ENCODE assay signal across 15 cellular contexts in the genomic region with DNA sequence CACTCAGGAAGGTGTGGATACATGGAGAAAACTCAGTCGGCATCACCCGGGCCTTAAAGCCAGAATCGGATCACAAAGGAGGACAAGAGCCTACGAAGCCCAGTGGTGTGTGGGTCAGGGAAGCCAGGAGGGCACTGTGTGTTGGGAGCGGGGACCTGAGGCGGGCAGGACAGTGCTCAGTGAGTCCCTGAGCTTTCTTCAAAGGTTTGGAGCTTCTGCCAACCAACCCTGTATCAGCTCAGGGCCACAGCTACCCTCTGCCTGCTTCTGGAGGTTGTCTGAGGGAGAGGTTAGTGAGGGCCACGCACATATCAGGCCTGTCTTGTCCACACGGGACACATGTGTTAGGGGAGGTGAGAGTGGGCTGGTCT. TPM values are rescaled to one million over a fixed set of nuclear protein-coding genes. Genes with fewer than 3 reads are reported as not detected.
"Had no signal": no experiment of that assay in that cellular context is flagged by ENCODE, and none has a peak within 500 bp of the region (broad histone marks: within the 10 kb centered on the region; RNA-seq: fewer than 3 reads in every experiment).

No MANE protein-coding gene starts in this region.

- H3K4me3 ChIP-seq: coronary artery, SK-N-MC, skin epidermis had no signal

- H3K4me1 Mint-ChIP-seq: activated CD4-positive, alpha-beta memory T cell treated with anti-CD3 and anti-CD28 coated beads, Interleukin-2, amount 10 ng/mL, durations not matched to agents 7 days and 5 days; immature natural killer cell; stimulated activated effector memory CD8-positive, alpha-beta T cell treated with anti-CD3 and anti-CD28 coated beads, Interleukin-12 subunit alpha, Interleukin-12 subunit beta, amount 100 ng/mL, for 72 hours had no signal

- H3K27me3 Mint-ChIP-seq: activated naive CD8-positive, alpha-beta T cell had no signal

- H3K27ac ChIP-seq: coronary artery, SK-N-MC, skin epidermis had no signal

- H3K27ac Mint-ChIP-seq: activated B cell treated with CpG ODN at 0.5 μM for 24 hours; activated CD4-positive, alpha-beta memory T cell treated with anti-CD3 and anti-CD28 coated beads, Interleukin-2, amount 10 ng/mL, durations not matched to agents 7 days and 5 days; activated CD8-positive, alpha-beta memory T cell treated with anti-CD3 and anti-CD28 coated beads, Interleukin-2, amount 10 ng/mL, durations not matched to agents 7 days and 5 days; activated naive CD8-positive, alpha-beta T cell; immature natural killer cell; stimulated activated effector memory CD8-positive, alpha-beta T cell treated with anti-CD3 and anti-CD28 coated beads, Interleukin-12 subunit alpha, Interleukin-12 subunit beta, amount 100 ng/mL, for 72 hours; T-helper 2 cell treated with Interferon-gamma antibody and Interleukin-4, amounts not matched to agents 5 μg/mL and 100 μg/mL, for 36 hours had no signal

- DNase-seq: activated B cell treated with CpG ODN at 0.5 μM for 24 hours; activated CD4-positive, alpha-beta memory T cell treated with anti-CD3 and anti-CD28 coated beads, Interleukin-2, amount 10 ng/mL, durations not matched to agents 7 days and 5 days; activated CD4-positive, alpha-beta T cell treated with anti-CD3 and anti-CD28 coated beads for 48 hours; activated CD8-positive, alpha-beta memory T cell treated with anti-CD3 and anti-CD28 coated beads, Interleukin-2, amount 10 ng/mL, durations not matched to agents 7 days and 5 days; immature natural killer cell; mesenchymal stem cell; retina; stimulated activated CD4-positive, alpha-beta T cell treated with anti-CD3 and anti-CD28 coated beads, Interleukin-4, amount 100 ng/mL, for 24 hours had no signal

- H3K4me3 Mint-ChIP-seq: activated B cell treated with CpG ODN at 0.5 μM for 24 hours; activated CD4-positive, alpha-beta memory T cell treated with anti-CD3 and anti-CD28 coated beads, Interleukin-2, amount 10 ng/mL, durations not matched to agents 7 days and 5 days; activated CD8-positive, alpha-beta memory T cell treated with anti-CD3 and anti-CD28 coated beads, Interleukin-2, amount 10 ng/mL, durations not matched to agents 7 days and 5 days; activated naive CD8-positive, alpha-beta T cell; immature natural killer cell; stimulated activated effector memory CD8-positive, alpha-beta T cell treated with anti-CD3 and anti-CD28 coated beads, Interleukin-12 subunit alpha, Interleukin-12 subunit beta, amount 100 ng/mL, for 72 hours; T-helper 2 cell treated with Interferon-gamma antibody and Interleukin-4, amounts not matched to agents 5 μg/mL and 100 μg/mL, for 36 hours had no signal

- H3K9me3 Mint-ChIP-seq: activated B cell treated with CpG ODN at 0.5 μM for 24 hours; activated CD4-positive, alpha-beta memory T cell treated with anti-CD3 and anti-CD28 coated beads, Interleukin-2, amount 10 ng/mL, durations not matched to agents 7 days and 5 days; immature natural killer cell; naive thymus-derived CD8-positive, alpha-beta T cell; stimulated activated effector memory CD8-positive, alpha-beta T cell treated with anti-CD3 and anti-CD28 coated beads, Interleukin-12 subunit alpha, Interleukin-12 subunit beta, amount 100 ng/mL, for 72 hours; T-helper 2 cell treated with Interferon-gamma antibody and Interleukin-4, amounts not matched to agents 5 μg/mL and 100 μg/mL, for 36 hours had no signal

- ATAC-seq: activated CD8-positive, alpha-beta memory T cell treated with anti-CD3 and anti-CD28 coated beads, Interleukin-2, amount 10 ng/mL, durations not matched to agents 7 days and 5 days; naive thymus-derived CD8-positive, alpha-beta T cell had no signal

RNA-seq across cellular contexts. Expression of a gene that starts 52.4 kb away (rescaled TPM):
- total RNA-seq: activated CD4-positive, alpha-beta memory T cell treated with anti-CD3 and anti-CD28 coated beads, Interleukin-2, amount 10 ng/mL, durations not matched to agents 7 days and 5 days had no signal
